8 cellular contexts compared by ENCODE assay signal in genomic region chr12:10716704-10717315, GRCh38. TPM values are rescaled to one million over a fixed set of nuclear protein-coding genes. Genes with fewer than 3 reads are reported as not detected.
DNase-seq lines count a peak whose midpoint lies in the region; ATAC-seq and FAIRE-seq lines count a peak whose summit lies in the region.

No MANE protein-coding gene starts in this region.

- no peaks in the 10 kb centered on the region for H3K27me3 ChIP-seq in MG63
- no peaks in the 10 kb centered on the region for H3K27me3 ChIP-seq in mucosa of stomach (ENCODE audit: control insufficient read depth, insufficient read depth, low read length)

- DNase-seq in ACHN: peak; percentile 95
- DNase-seq in MG63: peak; percentile 95
- no peak for DNase-seq in inferior parietal cortex (ENCODE audit: extremely low spot score)
- no peak for DNase-seq in activated CD4-positive, CD25-positive, alpha-beta regulatory T cell (lab: John Stamatoyannopoulos, UW)
- DNase-seq in stimulated activated CD4-positive, alpha-beta T cell treated with anti-CD3 and anti-CD28 coated beads, Interleukin-1b, Interleukin-23, amount 100 ng/mL, for 48 hours: no peak

- H3K4me3 ChIP-seq in MG63: peak overlapping the region; percentile 11; the same call in 1 of the 2 replicates
- H3K4me3 ChIP-seq in mucosa of stomach (ENCODE audit: low read length): peak overlapping the region; percentile 5

- in situ Hi-C loops in ACHN (cut with HindIII; ENCODE audit: low pct_ligation_motif_present, low pct_unique_long_range_greater_than_20kb, low sequenced_read_pairs): no loop called here

- peak; percentile 55 for FAIRE-seq in endometrium (lab: Jason Lieb, UNC)

- H3K9me3 ChIP-seq in MG63 (no peaks in the 10 kb centered on the region), mucosa of stomach (ENCODE audit: control insufficient read depth, low read length) (no peaks in the 10 kb centered on the region)

- ATAC-seq in HG02571 (IDR thresholded peaks at IDR 0.05; ENCODE audit: unreplicated experiment): no peak

- no peak overlapping the region for H3K9ac ChIP-seq in mucosa of stomach (ENCODE audit: low read length)

- H3K4me1 ChIP-seq in mucosa of stomach (ENCODE audit: control insufficient read depth, insufficient read depth, low read length): peaks cover 50% of the 10 kb centered on the region

- H3K36me3 ChIP-seq in MG63: peaks cover 64% of the 10 kb centered on the region
- peaks cover 6% of the 10 kb centered on the region for H3K36me3 ChIP-seq in mucosa of stomach (ENCODE audit: control insufficient read depth, insufficient read depth, low read length)

RNA-seq across cellular contexts. Expression of gene YBX3, which starts 6.3 kb away (rescaled TPM):
- total RNA-seq in MG63 (2014; rRNA removed; shearing (Covaris generic); ENCODE audit: low replicate concordance): 325 and 352 TPM in 2 replicates

RNA-seq across cellular contexts. Expression of gene STYK1, which starts 43.0 kb away (rescaled TPM):
- not detected in 2 replicates for total RNA-seq in MG63 (2014; rRNA removed; shearing (Covaris generic); ENCODE audit: low replicate concordance)

Comparison
In these comparisons a context has a peak if more than half of its experiments do, and no peak if none do; other contexts are left out.
1. DNase-seq: peak in ACHN (single experiment) and MG63 (single experiment); none in inferior parietal cortex (single experiment), activated CD4-positive, CD25-positive, alpha-beta regulatory T cell (0 of 4) and stimulated activated CD4-positive, alpha-beta T cell treated with anti-CD3 and anti-CD28 coated beads, Interleukin-1b, Interleukin-23, amount 100 ng/mL, for 48 hours (single experiment).